In genomic region chr18:48614005-48614404, GRCh38 we compare ENCODE assay signal across 29 cellular contexts.
DNase-seq lines count a peak whose midpoint lies in the region; ATAC-seq and TF ChIP-seq lines count a peak whose summit lies in the region.
"Had no signal": no experiment of that assay in that cellular context is flagged by ENCODE, and none has a peak within 500 bp of the region (broad histone marks: within the 10 kb centered on the region; RNA-seq: fewer than 3 reads in every experiment).

No MANE protein-coding gene starts in this region.

- H3K36me3 Mint-ChIP-seq in osteocyte (ENCODE audit: unreplicated experiment) (peaks cover 5% of the 10 kb centered on the region), type B pancreatic cell (peaks cover 7% of the 10 kb centered on the region)
- H3K36me3 Mint-ChIP-seq: memory B cell had no signal

- H3K4me3 Mint-ChIP-seq in osteocyte (ENCODE audit: unreplicated experiment) (no peak overlapping the region), type B pancreatic cell (peak overlapping the region; percentile 31)
- H3K4me3 Mint-ChIP-seq: activated CD4-positive, alpha-beta T cell treated with anti-CD3 and anti-CD28 coated beads for 36 hours; activated CD8-positive, alpha-beta T cell treated with anti-CD3 and anti-CD28 coated beads for 36 hours; activated naive CD4-positive, alpha-beta T cell treated with anti-CD3 and anti-CD28 coated beads for 36 hours; memory B cell had no signal

- H3K27me3 Mint-ChIP-seq in osteocyte (ENCODE audit: unreplicated experiment): no peaks in the 10 kb centered on the region
- no peaks in the 10 kb centered on the region for H3K27me3 Mint-ChIP-seq in type B pancreatic cell
- H3K27me3 Mint-ChIP-seq: activated CD4-positive, alpha-beta T cell treated with anti-CD3 and anti-CD28 coated beads for 36 hours; activated CD8-positive, alpha-beta T cell treated with anti-CD3 and anti-CD28 coated beads for 36 hours; memory B cell had no signal

- WGBS in gastroesophageal sphincter (ENCODE audit: low coverage in 1 of 2), 2 donors: 64% methylated on average over 3 of the region's 3 CpGs; no CpG with 5 or more reads in 1 of the 2 donors

- H3K4me1 Mint-ChIP-seq in osteocyte (ENCODE audit: unreplicated experiment) (peaks cover 86% of the 10 kb centered on the region), type B pancreatic cell (ENCODE audit: unreplicated experiment) (peaks cover 51% of the 10 kb centered on the region)
- H3K4me1 Mint-ChIP-seq: activated CD4-positive, alpha-beta T cell treated with anti-CD3 and anti-CD28 coated beads for 36 hours had no signal

- TF ChIP-seq CTCF in ascending aorta (IDR thresholded peaks at IDR 0.05) (no peak), gastroesophageal sphincter (IDR thresholded peaks at IDR 0.05) (no peak), osteocyte (IDR thresholded peaks at IDR 0.05) (no peak), type B pancreatic cell (conservative IDR thresholded peaks at IDR 0.05) (no peak), foreskin keratinocyte (conservative IDR thresholded peaks at IDR 0.05) (no peak)

- H3K9me3 ChIP-seq in ascending aorta: no peaks in the 10 kb centered on the region
- H3K9me3 ChIP-seq in gastroesophageal sphincter: no peaks in the 10 kb centered on the region
- H3K9me3 ChIP-seq: BLaER1, left lung, SJCRH30, suprapubic skin had no signal

- intact Hi-C loops in ascending aorta (cut with DNase I): no loop called here

- peak overlapping the region; percentile 89 for H3K27ac ChIP-seq in ascending aorta
- peak overlapping the region; percentile 10 to 86 (median 78) for H3K27ac ChIP-seq in gastroesophageal sphincter
- no peak overlapping the region for H3K27ac ChIP-seq in foreskin keratinocyte
- H3K27ac ChIP-seq: BLaER1, epithelial cell of prostate, left lung, SJCRH30, suprapubic skin, VCaP had no signal

- DNase-seq in ascending aorta (ENCODE audit: low spot score in 2 of 2) (no peak), osteocyte (ENCODE audit: extremely low spot score, unreplicated experiment) (no peak), type B pancreatic cell (ENCODE audit: extremely low spot score, unreplicated experiment) (no peak), Ammon's horn (ENCODE audit: low spot score) (no peak), foreskin keratinocyte (no peak)
- DNase-seq in activated T-cell treated with anti-CD3 and anti-CD28 coated beads, Interleukin-2, amount 50 U/mL, for 48 hours: no peak
- DNase-seq: ACHN; activated CD4-positive, alpha-beta T cell treated with anti-CD3 and anti-CD28 coated beads for 36 hours; activated CD8-positive, alpha-beta memory T cell treated with anti-CD3 and anti-CD28 coated beads, Interleukin-2, amount 50 U/mL, for 48 hours; activated CD8-positive, alpha-beta T cell treated with anti-CD3 and anti-CD28 coated beads for 36 hours; activated naive CD4-positive, alpha-beta T cell treated with anti-CD3 and anti-CD28 coated beads for 36 hours; DMS53; effector CD8-positive, alpha-beta T cell; left lung; NCI-H1048; NCI-H1694; NCI-H2171; stimulated activated CD4-positive, alpha-beta T cell treated with anti-CD3 and anti-CD28 coated beads, Interleukin-15, amount 100 ng/mL, for 24 hours; stimulated activated CD4-positive, alpha-beta T cell treated with anti-CD3 and anti-CD28 coated beads, Interleukin-4, amount 100 ng/mL, for 4 hours; SW 1271 had no signal

- no peak for TF ChIP-seq EP300 in gastroesophageal sphincter (IDR thresholded peaks at IDR 0.05)

- H3K9me3 Mint-ChIP-seq in osteocyte (ENCODE audit: unreplicated experiment): no peaks in the 10 kb centered on the region
- no peaks in the 10 kb centered on the region for H3K9me3 Mint-ChIP-seq in type B pancreatic cell
- H3K9me3 Mint-ChIP-seq: activated CD8-positive, alpha-beta T cell treated with anti-CD3 and anti-CD28 coated beads for 36 hours; activated naive CD4-positive, alpha-beta T cell treated with anti-CD3 and anti-CD28 coated beads for 36 hours; memory B cell had no signal

- peaks cover 29 to 58% of the 10 kb centered on the region in 2 donors for H3K4me1 ChIP-seq in ascending aorta
- H3K4me1 ChIP-seq in gastroesophageal sphincter: peaks cover 0 to 82% (median 27%) of the 10 kb centered on the region in 3 donors
- no peaks in the 10 kb centered on the region for H3K4me1 ChIP-seq in foreskin keratinocyte
- H3K4me1 ChIP-seq: BLaER1, left lung had no signal

- no peak for TF ChIP-seq POLR2A in gastroesophageal sphincter (IDR thresholded peaks at IDR 0.05)

- peak overlapping the region; percentile 48 for H3K27ac Mint-ChIP-seq in osteocyte (ENCODE audit: unreplicated experiment)
- H3K27ac Mint-ChIP-seq in type B pancreatic cell: peak overlapping the region; percentile 43
- H3K27ac Mint-ChIP-seq: activated CD4-positive, alpha-beta T cell treated with anti-CD3 and anti-CD28 coated beads for 36 hours; activated CD8-positive, alpha-beta T cell treated with anti-CD3 and anti-CD28 coated beads for 36 hours; activated naive CD4-positive, alpha-beta T cell treated with anti-CD3 and anti-CD28 coated beads for 36 hours; memory B cell had no signal

- no peak for ATAC-seq in gastroesophageal sphincter
- ATAC-seq in foreskin keratinocyte: no peak
- no peak for ATAC-seq in GM21447 (IDR thresholded peaks at IDR 0.05; ENCODE audit: unreplicated experiment)
- ATAC-seq: activated CD4-positive, alpha-beta T cell treated with anti-CD3 and anti-CD28 coated beads for 36 hours; activated CD8-positive, alpha-beta T cell treated with anti-CD3 and anti-CD28 coated beads for 36 hours; HCT116 had no signal

- H3K4me3 ChIP-seq in ascending aorta (peak overlapping the region in 1 of 2 donors; percentile 26), gastroesophageal sphincter (no peak overlapping the region)
- H3K4me3 ChIP-seq: BLaER1, left lung, SJCRH30, suprapubic skin had no signal

- H3K27me3 ChIP-seq in ascending aorta (no peaks in the 10 kb centered on the region), gastroesophageal sphincter (no peaks in the 10 kb centered on the region), foreskin keratinocyte (no peaks in the 10 kb centered on the region)
- H3K27me3 ChIP-seq: BLaER1, left lung, SJCRH30 had no signal

- peaks cover 0 to under 1% of the 10 kb centered on the region in 2 donors for H3K36me3 ChIP-seq in ascending aorta
- H3K36me3 ChIP-seq in gastroesophageal sphincter: no peaks in the 10 kb centered on the region
- H3K36me3 ChIP-seq: left lung, SJCRH30, suprapubic skin had no signal
